ENCODE assay signal across 21 cellular contexts in the genomic region with DNA sequence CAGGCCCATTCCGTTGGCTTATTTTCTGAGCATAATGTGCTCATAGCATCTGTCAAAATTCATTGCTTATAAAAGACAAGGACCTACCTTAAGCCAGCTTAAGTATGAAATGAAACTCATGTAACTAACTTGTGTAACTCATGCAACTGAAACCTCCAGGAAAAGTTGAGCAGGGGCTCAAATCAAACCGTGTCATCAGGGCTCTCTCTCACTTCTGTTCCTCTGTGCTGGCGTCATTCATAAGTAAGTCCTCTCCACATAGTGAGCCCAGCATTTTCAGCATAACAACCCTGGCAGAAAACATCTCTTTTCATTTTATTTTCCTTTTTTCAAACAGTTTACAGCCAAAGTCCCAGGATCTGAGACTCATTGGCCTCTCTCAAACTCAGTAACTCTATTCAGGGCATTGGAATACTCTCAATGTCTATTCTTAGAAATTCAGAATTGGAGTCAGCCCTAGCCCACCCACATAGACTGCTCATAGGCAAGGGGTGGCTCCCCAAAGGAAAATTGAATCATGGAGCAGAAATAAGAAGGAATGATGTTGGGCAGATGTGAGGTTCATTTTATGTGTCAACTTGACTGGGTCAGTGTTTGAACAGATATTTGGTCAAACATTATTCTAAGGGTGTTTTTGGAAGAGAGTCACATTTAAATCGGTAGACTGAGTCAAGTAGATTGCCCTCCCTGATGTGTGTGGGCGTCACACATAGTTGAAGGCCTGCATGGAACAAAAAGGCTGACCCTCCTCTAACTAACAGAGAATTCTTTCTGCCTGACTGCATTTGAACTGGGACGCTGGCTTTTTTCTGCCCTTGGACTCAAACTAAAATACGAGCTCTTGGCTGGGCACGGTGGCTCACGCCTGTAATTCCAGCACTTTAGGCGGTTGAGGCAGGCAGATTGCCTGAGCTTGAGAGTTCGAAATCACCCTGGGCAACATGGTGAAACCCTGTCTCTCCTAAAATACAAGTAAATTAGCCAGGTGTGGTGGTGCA.
"Had no signal": no experiment of that assay in that cellular context is flagged by ENCODE, and none has a peak within 500 bp of the region (broad histone marks: within the 10 kb centered on the region; RNA-seq: fewer than 3 reads in every experiment).

No MANE protein-coding gene starts in this region.

- H3K9me3 Mint-ChIP-seq: activated B cell treated with CpG ODN at 0.5 μM for 24 hours; activated naive CD8-positive, alpha-beta T cell treated with anti-CD3 and anti-CD28 coated beads for 36 hours; dendritic cell treated with granulocyte-macrophage colony-stimulating factor and Interleukin-4, amounts not matched to agents 40 ng/mL and 50 ng/mL, for 4 days; effector memory CD8-positive, alpha-beta T cell had no signal

- H3K9me3 ChIP-seq: gastroesophageal sphincter, lower lobe of right lung, upper lobe of left lung had no signal

- H3K27ac Mint-ChIP-seq: activated B cell treated with CpG ODN at 0.5 μM for 24 hours; activated CD8-positive, alpha-beta T cell treated with anti-CD3 and anti-CD28 coated beads, Interleukin-2, amount 10 ng/mL, durations not matched to agents 7 days and 5 days; activated naive CD8-positive, alpha-beta T cell treated with anti-CD3 and anti-CD28 coated beads for 36 hours; dendritic cell treated with granulocyte-macrophage colony-stimulating factor and Interleukin-4, amounts not matched to agents 40 ng/mL and 50 ng/mL, for 4 days; effector memory CD8-positive, alpha-beta T cell; naive B cell; T-helper 17 cell had no signal

- FAIRE-seq: small intestine had no signal

- H3K4me3 ChIP-seq: gastroesophageal sphincter, lower lobe of right lung, upper lobe of left lung had no signal

- H3K27me3 Mint-ChIP-seq: activated naive CD8-positive, alpha-beta T cell treated with anti-CD3 and anti-CD28 coated beads for 36 hours; dendritic cell treated with granulocyte-macrophage colony-stimulating factor and Interleukin-4, amounts not matched to agents 40 ng/mL and 50 ng/mL, for 4 days; effector memory CD8-positive, alpha-beta T cell had no signal

- H3K27me3 ChIP-seq: brain microvascular endothelial cell, gastroesophageal sphincter, upper lobe of left lung had no signal

- H3K4me1 Mint-ChIP-seq: activated B cell treated with CpG ODN at 0.5 μM for 24 hours, naive B cell had no signal

- H3K4me1 ChIP-seq: gastroesophageal sphincter, lower lobe of right lung, upper lobe of left lung had no signal

- H3K36me3 Mint-ChIP-seq: activated naive CD8-positive, alpha-beta T cell treated with anti-CD3 and anti-CD28 coated beads for 36 hours; naive B cell had no signal

- ATAC-seq: activated CD8-positive, alpha-beta T cell treated with anti-CD3 and anti-CD28 coated beads, Interleukin-2, amount 10 ng/mL, durations not matched to agents 7 days and 5 days; effector memory CD8-positive, alpha-beta T cell; gastroesophageal sphincter; left colon; lower lobe of right lung; stimulated activated naive CD8-positive, alpha-beta T cell treated with anti-CD3 and anti-CD28 coated beads, Interleukin-15, Interleukin-2, amounts not matched to agents 100 U/mL and 50 U/mL, for 24 hours; T-helper 17 cell had no signal

- H3K4me3 Mint-ChIP-seq: activated B cell treated with CpG ODN at 0.5 μM for 24 hours; activated CD8-positive, alpha-beta T cell treated with anti-CD3 and anti-CD28 coated beads, Interleukin-2, amount 10 ng/mL, durations not matched to agents 7 days and 5 days; activated naive CD8-positive, alpha-beta T cell treated with anti-CD3 and anti-CD28 coated beads for 36 hours; dendritic cell treated with granulocyte-macrophage colony-stimulating factor and Interleukin-4, amounts not matched to agents 40 ng/mL and 50 ng/mL, for 4 days; effector memory CD8-positive, alpha-beta T cell; naive B cell; T-helper 17 cell had no signal

- H3K27ac ChIP-seq: brain microvascular endothelial cell, epithelial cell of prostate, gastroesophageal sphincter, lower lobe of right lung, upper lobe of left lung had no signal

- H3K36me3 ChIP-seq: brain microvascular endothelial cell, gastroesophageal sphincter, lower lobe of right lung, upper lobe of left lung had no signal

- DNase-seq: activated B cell treated with CpG ODN at 0.5 μM for 24 hours; activated CD4-positive, alpha-beta T cell treated with anti-CD3 and anti-CD28 coated beads for 48 hours; activated CD8-positive, alpha-beta memory T cell treated with anti-CD3 and anti-CD28 coated beads, Interleukin-2, amount 50 U/mL, for 4 hours; activated CD8-positive, alpha-beta T cell treated with anti-CD3 and anti-CD28 coated beads, Interleukin-2, amount 10 ng/mL, durations not matched to agents 7 days and 5 days; activated gamma-delta T cell treated with Interleukin-2 at 50 U/mL for 16 hours; activated naive CD8-positive, alpha-beta T cell treated with anti-CD3 and anti-CD28 coated beads for 36 hours; brain microvascular endothelial cell; effector memory CD8-positive, alpha-beta T cell; left colon; lower lobe of right lung; naive B cell; posterior cingulate gyrus; small intestine; stimulated activated CD4-positive, alpha-beta T cell treated with anti-CD3 and anti-CD28 coated beads, Interleukin-4, amount 100 ng/mL, for 4 hours; stimulated activated CD8-positive, alpha-beta memory T cell treated with anti-CD3 and anti-CD28 coated beads, Interleukin-4, amount 100 ng/mL, for 48 hours; stimulated activated naive CD8-positive, alpha-beta T cell treated with anti-CD3 and anti-CD28 coated beads, Interleukin-15, Interleukin-2, amounts not matched to agents 100 U/mL and 50 U/mL, for 24 hours; T-helper 17 cell; upper lobe of left lung had no signal
